11 cellular contexts compared by ENCODE assay signal in the genomic region with DNA sequence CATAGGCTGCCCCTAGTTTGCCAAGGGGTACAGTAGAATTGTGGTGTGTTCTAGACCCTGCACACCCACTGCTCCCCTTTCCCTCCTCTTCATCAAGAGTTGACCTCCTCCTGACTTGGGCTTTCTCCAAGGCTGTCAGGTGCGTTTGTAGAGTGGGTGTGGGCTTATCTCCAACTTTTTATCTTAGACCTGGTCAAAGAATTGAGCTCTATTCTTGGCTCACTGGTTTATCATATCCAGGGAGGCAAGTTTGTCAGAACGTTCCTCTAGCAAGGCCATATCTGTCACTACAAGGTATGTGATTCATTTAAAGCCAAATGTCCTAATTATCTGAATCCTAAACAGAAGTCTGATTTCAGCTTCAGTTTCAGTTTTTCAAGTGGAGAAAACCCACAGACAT.
DNase-seq lines count a peak whose midpoint lies in the region; ATAC-seq, FAIRE-seq and TF ChIP-seq lines count a peak whose summit lies in the region.
"Had no signal": no experiment of that assay in that cellular context is flagged by ENCODE, and none has a peak within 500 bp of the region (broad histone marks: within the 10 kb centered on the region; RNA-seq: fewer than 3 reads in every experiment).

No MANE protein-coding gene starts in this region.

- H3K9me3 Mint-ChIP-seq in astrocyte (ENCODE audit: unreplicated experiment) = no peaks in the 10 kb centered on the region
- H3K9me3 Mint-ChIP-seq in type B pancreatic cell = peaks cover 4% of the 10 kb centered on the region

- H2BK5ac ChIP-seq in mesenchymal stem cell (ENCODE audit: low read depth, low read length, poor library complexity, severe bottlenecking) = no peak overlapping the region

- no peak overlapping the region for H3K23ac ChIP-seq in mesenchymal stem cell (ENCODE audit: low read length in 2 of 2)

- H3K36me3 ChIP-seq in astrocyte (ENCODE audit: insufficient read depth, low read length) (no peaks in the 10 kb centered on the region), mesenchymal stem cell (ENCODE audit: control insufficient read depth in 1 of 2, insufficient read depth in 2 of 2, low read depth in 1 of 2, low read length in 2 of 2) (no peaks in the 10 kb centered on the region)

- TF ChIP-seq CTCF in astrocyte (IDR thresholded peaks at IDR 0.05; ENCODE audit: insufficient read depth, low read depth, low read length) (no peak), type B pancreatic cell (conservative IDR thresholded peaks at IDR 0.05) (no peak)

- FAIRE-seq in astrocyte (lab: Jason Lieb, UNC) = no peak
- FAIRE-seq: colon, islet of Langerhans had no signal

- H3K27me3 Mint-ChIP-seq in astrocyte (ENCODE audit: low read depth, unreplicated experiment) (no peaks in the 10 kb centered on the region), type B pancreatic cell (no peaks in the 10 kb centered on the region)

- no peak overlapping the region for H2BK120ac ChIP-seq in mesenchymal stem cell (ENCODE audit: low read depth, low read length)

- no peak overlapping the region for H2AFZ ChIP-seq in astrocyte (ENCODE audit: low read depth, low read length)
- no peak overlapping the region for H2AFZ ChIP-seq in mesenchymal stem cell (ENCODE audit: low read depth, low read length)

- peak overlapping the region in 1 of 2 experiments; percentile 17 for H2BK12ac ChIP-seq in mesenchymal stem cell (ENCODE audit: low read length in 2 of 2)

- peaks cover 20% of the 10 kb centered on the region for H3K4me1 ChIP-seq in astrocyte (ENCODE audit: insufficient read depth, low read length)
- peaks cover 7% of the 10 kb centered on the region for H3K4me1 ChIP-seq in mesenchymal stem cell (ENCODE audit: control insufficient read depth, insufficient read depth, low read depth, low read length)

- no peak overlapping the region for H3K27ac ChIP-seq in astrocyte (ENCODE audit: low read depth, low read length)
- no peak overlapping the region for H3K27ac ChIP-seq in mesenchymal stem cell (ENCODE audit: low read length, poor library complexity, severe bottlenecking)
- H3K27ac ChIP-seq: C4-2B had no signal

- peaks cover 31% of the 10 kb centered on the region for H3K79me2 ChIP-seq in astrocyte (ENCODE audit: insufficient read depth, low read length)

- no peak overlapping the region for H3K4me3 Mint-ChIP-seq in astrocyte (ENCODE audit: unreplicated experiment)
- H3K4me3 Mint-ChIP-seq in type B pancreatic cell = no peak overlapping the region

- H3K14ac ChIP-seq in mesenchymal stem cell (ENCODE audit: low read length in 2 of 2) = no peak overlapping the region

- no peak overlapping the region for H2AK5ac ChIP-seq in mesenchymal stem cell (ENCODE audit: low read length, severe bottlenecking)

- H2BK15ac ChIP-seq in mesenchymal stem cell (ENCODE audit: low read depth, poor library complexity, severe bottlenecking) = no peak overlapping the region

- H3K4me1 Mint-ChIP-seq in astrocyte (ENCODE audit: low read depth, unreplicated experiment) = peaks cover 31% of the 10 kb centered on the region
- peaks cover 19% of the 10 kb centered on the region for H3K4me1 Mint-ChIP-seq in type B pancreatic cell (ENCODE audit: unreplicated experiment)

- H3K27ac Mint-ChIP-seq in astrocyte (ENCODE audit: unreplicated experiment) (peak overlapping the region; percentile 87), type B pancreatic cell (peak overlapping the region; percentile 36)

- intact Hi-C loops in Right ventricle myocardium superior (cut with DNase I) (no loop called here), cardiac septum (cut with DNase I) (loop anchor here (1.0 to 5.0 kb wide), 3 partner anchors 16 to 276 kb away; no protein-coding TSS in a partner anchor)

- H4K8ac ChIP-seq in mesenchymal stem cell (ENCODE audit: low read length) = no peak overlapping the region

- peaks cover 2% of the 10 kb centered on the region for H4K20me1 ChIP-seq in astrocyte (ENCODE audit: insufficient read depth, low read length)

- no peak overlapping the region for H3K9ac ChIP-seq in astrocyte (ENCODE audit: low read length)
- H3K9ac ChIP-seq in mesenchymal stem cell (ENCODE audit: low read length) = peak overlapping the region; percentile 36

- no peak overlapping the region for H3K4ac ChIP-seq in mesenchymal stem cell (ENCODE audit: low read depth in 1 of 2, low read length in 2 of 2)

- H3K27me3 ChIP-seq in astrocyte (ENCODE audit: insufficient read depth, low read length) = no peaks in the 10 kb centered on the region
- H3K27me3 ChIP-seq in mesenchymal stem cell (ENCODE audit: control insufficient read depth in 1 of 2, insufficient read depth in 1 of 2, low read length in 2 of 2) = no peaks in the 10 kb centered on the region

- peaks cover 32% of the 10 kb centered on the region for H3K79me1 ChIP-seq in mesenchymal stem cell (replicated peaks; ENCODE audit: low read length, poor library complexity, severe bottlenecking)

- peak overlapping the region; percentile 73 for H3K4me2 ChIP-seq in astrocyte (ENCODE audit: low read length)
- no peak overlapping the region for H3K4me2 ChIP-seq in mesenchymal stem cell (ENCODE audit: low read length, poor library complexity, severe bottlenecking)

- H3K36me3 Mint-ChIP-seq in astrocyte (ENCODE audit: low read depth, unreplicated experiment) (peaks cover 6% of the 10 kb centered on the region), type B pancreatic cell (peaks cover 9% of the 10 kb centered on the region)

- DNase-seq in Right ventricle myocardium superior = no peak
- no peak for DNase-seq in cardiac septum (ENCODE audit: low spot score)
- no peak for DNase-seq in astrocyte (ENCODE audit: low read depth)
- DNase-seq in mesenchymal stem cell = no peak
- no peak for DNase-seq in type B pancreatic cell (ENCODE audit: extremely low spot score, unreplicated experiment)
- DNase-seq in NCI-H187 treated with DMSO at 0.1 percent for 48 hours (lab: John Stamatoyannopoulos, UW) = no peak

- no peak overlapping the region for H4K91ac ChIP-seq in mesenchymal stem cell (ENCODE audit: low read length)

- peak; percentile 52 for ATAC-seq in Right ventricle myocardium superior (ENCODE audit: poor library complexity)
- ATAC-seq in HG03378 (IDR thresholded peaks at IDR 0.05; ENCODE audit: unreplicated experiment) = no peak
- ATAC-seq in GM21576 (IDR thresholded peaks at IDR 0.05; ENCODE audit: unreplicated experiment) = no peak

- H3K4me3 ChIP-seq in astrocyte (ENCODE audit: insufficient read depth, low read depth, low read length) (peak overlapping the region; percentile 24), mesenchymal stem cell (ENCODE audit: insufficient read depth in 1 of 2, low read depth in 1 of 2, low read length in 2 of 2) (peak overlapping the region in 1 of 2 experiments; percentile 70)

- no peak overlapping the region for H3K18ac ChIP-seq in mesenchymal stem cell (ENCODE audit: low read depth in 1 of 2, low read length in 2 of 2)

- H3K9me3 ChIP-seq in astrocyte (ENCODE audit: insufficient read depth, low read depth, low read length) (no peaks in the 10 kb centered on the region), mesenchymal stem cell (ENCODE audit: control insufficient read depth, low read length) (no peaks in the 10 kb centered on the region)

- WGBS in mesenchymal stem cell = 21% methylated on average over 1 of the region's 2 CpGs
